Comparison of ENCODE assay signal across 8 cellular contexts in the genomic region with DNA sequence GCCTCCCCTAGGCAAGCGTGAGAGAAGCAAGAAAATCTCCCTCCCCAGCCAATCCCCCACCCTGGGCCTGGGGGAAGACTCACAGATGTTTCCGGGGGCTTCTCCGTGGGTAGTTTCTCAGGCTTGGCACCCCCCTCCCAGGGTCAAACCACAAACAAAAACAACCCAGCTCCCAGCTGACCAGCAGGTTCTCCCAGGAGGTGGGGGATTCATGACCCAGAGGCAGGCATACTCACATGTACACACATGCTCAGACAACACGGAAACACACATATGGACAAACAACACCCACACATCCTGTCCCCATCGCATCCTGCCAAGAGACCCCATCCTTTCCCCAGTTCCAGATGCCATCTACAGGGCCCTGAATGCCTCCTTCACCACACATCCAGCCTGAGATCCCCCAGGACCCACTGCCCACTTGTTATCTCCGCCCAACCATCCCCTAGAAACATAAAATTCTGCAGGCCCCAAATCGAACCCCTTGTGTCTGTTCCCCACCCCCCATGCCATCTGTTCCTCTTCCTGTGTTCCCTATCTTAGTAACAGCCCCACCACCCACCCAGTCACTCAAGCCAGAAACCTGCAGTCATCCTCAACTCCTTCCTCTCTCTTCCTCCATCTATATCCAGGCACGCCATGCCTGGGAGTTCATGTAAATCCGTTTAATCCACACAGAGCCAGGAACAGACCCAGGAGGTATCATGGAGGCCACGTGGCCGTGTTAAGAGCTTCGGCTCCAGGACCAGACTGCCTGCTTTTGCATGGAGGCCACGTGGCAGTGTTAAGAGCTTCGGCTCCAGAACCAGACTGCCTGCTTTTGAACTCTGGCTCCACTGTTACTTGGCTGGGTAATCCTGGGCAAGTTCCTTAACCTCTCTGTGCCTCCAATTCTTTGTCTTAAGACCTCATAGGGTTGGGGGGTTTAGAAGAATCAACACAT. TPM values are rescaled to one million over a fixed set of nuclear protein-coding genes. Genes with fewer than 3 reads are reported as not detected.
DNase-seq lines count a peak whose midpoint lies in the region; ATAC-seq lines count a peak whose summit lies in the region.

No MANE protein-coding gene starts in this region.

- peaks cover 95% of the 10 kb centered on the region for H3K36me3 Mint-ChIP-seq in activated T-helper 17 cell treated with anti-CD3 and anti-CD28 coated beads, Interleukin-2, amount 50 U/mL, for 72 hours (ENCODE audit: low read depth)

- peak; percentile 14 for ATAC-seq in GM19351 (IDR thresholded peaks at IDR 0.05; ENCODE audit: unreplicated experiment)
- ATAC-seq in activated T-helper 17 cell treated with anti-CD3 and anti-CD28 coated beads, Interleukin-2, amount 50 U/mL, for 72 hours (replicated peaks): no peak

- H3K27me3 Mint-ChIP-seq in activated T-helper 17 cell treated with anti-CD3 and anti-CD28 coated beads, Interleukin-2, amount 50 U/mL, for 72 hours: no peaks in the 10 kb centered on the region

- in situ Hi-C loops in KBM-7 (cut with MboI; ENCODE audit: low pct_unique_long_range_greater_than_20kb, low sequenced_read_pairs): no loop called here

- peaks cover 65% of the 10 kb centered on the region for H3K4me1 Mint-ChIP-seq in activated T-helper 17 cell treated with anti-CD3 and anti-CD28 coated beads, Interleukin-2, amount 50 U/mL, for 72 hours

- peak overlapping the region; percentile 98 for H3K4me3 Mint-ChIP-seq in activated T-helper 17 cell treated with anti-CD3 and anti-CD28 coated beads, Interleukin-2, amount 50 U/mL, for 72 hours

- peak overlapping the region; percentile 65 for H3K27ac ChIP-seq in substantia nigra (ENCODE audit: low read depth, low read length, poor library complexity, severe bottlenecking)

- H3K27ac Mint-ChIP-seq in activated T-helper 17 cell treated with anti-CD3 and anti-CD28 coated beads, Interleukin-2, amount 50 U/mL, for 72 hours: peak overlapping the region; percentile 100

- DNase-seq in DMS 273 (lab: John Stamatoyannopoulos, UW; ENCODE audit: unreplicated experiment): peak; percentile 84
- peak; percentile 94 for DNase-seq in KBM-7
- DNase-seq in iris pigment epithelial cell (ENCODE audit: low read depth): peak; percentile 82
- peak in 6 of 49 donors; percentile 15 to 41 (median 29) for DNase-seq in substantia nigra (lab: John Stamatoyannopoulos, UW)
- DNase-seq in stimulated activated CD4-positive, alpha-beta T cell treated with anti-CD3 and anti-CD28 coated beads, Interleukin-2, amount 100 ng/mL, for 48 hours: no peak
- no peak for DNase-seq in SHP77 treated with DMSO at 0.1 percent for 48 hours (lab: John Stamatoyannopoulos, UW)

- H3K9me3 Mint-ChIP-seq in activated T-helper 17 cell treated with anti-CD3 and anti-CD28 coated beads, Interleukin-2, amount 50 U/mL, for 72 hours: no peaks in the 10 kb centered on the region

RNA-seq across cellular contexts. Expression of a gene that starts 5.0 kb away (rescaled TPM):
- total RNA-seq in activated T-helper 17 cell treated with anti-CD3 and anti-CD28 coated beads, Interleukin-2, amount 50 U/mL, for 72 hours: 100 to 1,000 TPM in 1 of 2 donors, 10 to 100 TPM in 1; 42.9 to 145 TPM

RNA-seq across cellular contexts. Expression of a gene that starts 40.9 kb away (rescaled TPM):
- 1 to 10 TPM; 2.7 to 4.7 TPM for total RNA-seq in activated T-helper 17 cell treated with anti-CD3 and anti-CD28 coated beads, Interleukin-2, amount 50 U/mL, for 72 hours

RNA-seq across cellular contexts. Expression of a gene that starts 41.0 kb away (rescaled TPM):
- 10 to 100 TPM; 21.2 to 24.2 TPM for total RNA-seq in activated T-helper 17 cell treated with anti-CD3 and anti-CD28 coated beads, Interleukin-2, amount 50 U/mL, for 72 hours

RNA-seq across cellular contexts. Expression of a gene that starts 44.0 kb away (rescaled TPM):
- 10 to 100 TPM in 1 of 2 donors, under 1 TPM in 1; 0.99 to 17.2 TPM for total RNA-seq in activated T-helper 17 cell treated with anti-CD3 and anti-CD28 coated beads, Interleukin-2, amount 50 U/mL, for 72 hours

Comparison
In these comparisons a context has a peak if more than half of its experiments do, and no peak if none do; other contexts are left out.
1. DNase-seq: peak in DMS 273 (single experiment), KBM-7 (single experiment) and iris pigment epithelial cell (single experiment); none in stimulated activated CD4-positive, alpha-beta T cell treated with anti-CD3 and anti-CD28 coated beads, Interleukin-2, amount 100 ng/mL, for 48 hours (0 of 2) and SHP77 treated with DMSO at 0.1 percent for 48 hours (single experiment).